1 cellular context compared by ENCODE assay signal in genomic region chr17:47687748-47688147, GRCh38.
TF ChIP-seq lines count a peak whose summit lies in the region.

No MANE protein-coding gene starts in this region.

TF ChIP-seq in H1, 55 proteins besides CTCF, POLR2A, EP300 and RAD21:
- peak; percentile 8; the same call in 1 of the 2 replicates for TF ChIP-seq SP1 (IDR thresholded peaks at IDR 0.05; ENCODE audit: low read depth, low read length)
- no peak for TF ChIP-seq FOSL1 (IDR thresholded peaks at IDR 0.05; ENCODE audit: insufficient read depth, low read depth, low read length)
- TF ChIP-seq NANOG (IDR thresholded peaks at IDR 0.05; ENCODE audit: insufficient read depth, low read depth, low read length, poor library complexity, severe bottlenecking) = no peak
- peak; percentile 60; the same call in 1 of the 2 replicates for TF ChIP-seq MAFK (IDR thresholded peaks at IDR 0.05; ENCODE audit: low read depth, low read length)
- TF ChIP-seq CHD1 (IDR thresholded peaks at IDR 0.05; ENCODE audit: low read depth, low read length) = no peak
- TF ChIP-seq TBP (IDR thresholded peaks at IDR 0.05; ENCODE audit: low read depth, low read length) = peak; percentile 4; the same call in 1 of the 2 replicates
- no peak for TF ChIP-seq USF2 (IDR thresholded peaks at IDR 0.05; ENCODE audit: low read length)
- TF ChIP-seq BACH1 (IDR thresholded peaks at IDR 0.05; ENCODE audit: low read length) = 0 out of 2 replicates have a peak, but pooled peaks have one; percentile 41
- no peak for TF ChIP-seq HDAC6 (IDR thresholded peaks at IDR 0.05; ENCODE audit: low read depth, low read length)
- TF ChIP-seq MAX (IDR thresholded peaks at IDR 0.05) = 0 out of 2 replicates have a peak, but pooled peaks have one; percentile 11
TF ChIP-seq in H1: peak in this region for 5.
